ENCODE assay signal across 9 cellular contexts in genomic region chr5:32170303-32171170, GRCh38. TPM values are rescaled to one million over a fixed set of nuclear protein-coding genes. Genes with fewer than 3 reads are reported as not detected.
DNase-seq lines count a peak whose midpoint lies in the region; ATAC-seq and TF ChIP-seq lines count a peak whose summit lies in the region.
"Had no signal": no experiment of that assay in that cellular context is flagged by ENCODE, and none has a peak within 500 bp of the region (broad histone marks: within the 10 kb centered on the region; RNA-seq: fewer than 3 reads in every experiment).

No MANE protein-coding gene starts in this region.

- H3K4me1 Mint-ChIP-seq in effector memory CD8-positive, alpha-beta T cell (ENCODE audit: low read depth in 2 of 2): peaks cover 26 to 52% of the 10 kb centered on the region in 2 donors
- peaks cover 24% of the 10 kb centered on the region for H3K4me1 Mint-ChIP-seq in progenitor cell of endocrine pancreas (ENCODE audit: low read depth)

- ATAC-seq in effector memory CD8-positive, alpha-beta T cell (replicated peaks): no peak
- ATAC-seq in GM18498 (IDR thresholded peaks at IDR 0.05; ENCODE audit: unreplicated experiment) (no peak), HG03039 (IDR thresholded peaks at IDR 0.05; ENCODE audit: unreplicated experiment) (no peak)

- no peaks in the 10 kb centered on the region for H3K27me3 Mint-ChIP-seq in effector memory CD8-positive, alpha-beta T cell
- no peaks in the 10 kb centered on the region for H3K27me3 Mint-ChIP-seq in progenitor cell of endocrine pancreas
- H3K27me3 Mint-ChIP-seq: dendritic cell treated with granulocyte-macrophage colony-stimulating factor and Interleukin-4, amounts not matched to agents 40 ng/mL and 50 ng/mL, for 4 days had no signal

- peak overlapping the region in 1 of 2 donors; percentile 44 for H3K4me3 Mint-ChIP-seq in effector memory CD8-positive, alpha-beta T cell
- H3K4me3 Mint-ChIP-seq in progenitor cell of endocrine pancreas (ENCODE audit: low read depth): peak overlapping the region; percentile 16
- H3K4me3 Mint-ChIP-seq: dendritic cell treated with granulocyte-macrophage colony-stimulating factor and Interleukin-4, amounts not matched to agents 40 ng/mL and 50 ng/mL, for 4 days had no signal

- peaks cover 79% of the 10 kb centered on the region for H3K36me3 Mint-ChIP-seq in effector memory CD8-positive, alpha-beta T cell (ENCODE audit: insufficient read depth)
- H3K36me3 Mint-ChIP-seq in progenitor cell of endocrine pancreas (ENCODE audit: insufficient read depth): peaks cover 15% of the 10 kb centered on the region

- DNase-seq in DMS 273 treated with DMSO at 0.1 percent for 48 hours (lab: John Stamatoyannopoulos, UW): peak; percentile 65
- DNase-seq in NCI-H524 (lab: John Stamatoyannopoulos, UW): peak; percentile 64 to 87
- DNase-seq in effector memory CD8-positive, alpha-beta T cell: no peak
- no peak for DNase-seq in progenitor cell of endocrine pancreas (ENCODE audit: low spot score, unreplicated experiment)
- DNase-seq in NAMALWA (ENCODE audit: low spot score): no peak
- DNase-seq in germinal center (ENCODE audit: low spot score): no peak

- no peak for TF ChIP-seq CTCF in progenitor cell of endocrine pancreas (IDR thresholded peaks at IDR 0.05; ENCODE audit: unreplicated experiment)

- H3K27ac Mint-ChIP-seq in effector memory CD8-positive, alpha-beta T cell: peak overlapping the region; percentile 56 to 99
- H3K27ac Mint-ChIP-seq in progenitor cell of endocrine pancreas: peak overlapping the region; percentile 47
- H3K27ac Mint-ChIP-seq: dendritic cell treated with granulocyte-macrophage colony-stimulating factor and Interleukin-4, amounts not matched to agents 40 ng/mL and 50 ng/mL, for 4 days had no signal

- H3K9me3 Mint-ChIP-seq in effector memory CD8-positive, alpha-beta T cell: no peaks in the 10 kb centered on the region
- no peaks in the 10 kb centered on the region for H3K9me3 Mint-ChIP-seq in progenitor cell of endocrine pancreas (ENCODE audit: low read depth)
- H3K9me3 Mint-ChIP-seq: dendritic cell treated with granulocyte-macrophage colony-stimulating factor and Interleukin-4, amounts not matched to agents 40 ng/mL and 50 ng/mL, for 4 days had no signal

RNA-seq across cellular contexts. Expression of gene GOLPH3, which starts 3.6 kb away (rescaled TPM):
- total RNA-seq in progenitor cell of endocrine pancreas: 79.3 and 80.8 TPM in 2 replicates

Comparison
In these comparisons a context has a peak if more than half of its experiments do, and no peak if none do; other contexts are left out.
1. DNase-seq: peak in DMS 273 treated with DMSO at 0.1 percent for 48 hours (single experiment) and NCI-H524 (2 of 2); none in effector memory CD8-positive, alpha-beta T cell (0 of 3), progenitor cell of endocrine pancreas (single experiment), NAMALWA (single experiment) and germinal center (single experiment).